Comparison of ENCODE assay signal across 22 cellular contexts in genomic region chr18:50053142-50053541, GRCh38.
"Had no signal": no experiment of that assay in that cellular context is flagged by ENCODE, and none has a peak within 500 bp of the region (broad histone marks: within the 10 kb centered on the region; RNA-seq: fewer than 3 reads in every experiment).

No MANE protein-coding gene starts in this region.

- DNase-seq: activated CD4-positive, alpha-beta memory T cell treated with anti-CD3 and anti-CD28 coated beads, Interleukin-2, amount 10 ng/mL, durations not matched to agents 7 days and 5 days; activated CD4-positive, alpha-beta T cell treated with anti-CD3 and anti-CD28 coated beads for 36 hours; activated CD4-positive, alpha-beta T cell treated with anti-CD3 and anti-CD28 coated beads, Interleukin-2, amount 10 ng/mL, durations not matched to agents 7 days and 5 days; activated CD4-positive, alpha-beta T cell treated with anti-CD3 and anti-CD28 coated beads, Interleukin-2, amount 50 U/mL, for 4 hours; activated CD4-positive, CD25-positive, alpha-beta regulatory T cell; activated CD4-positive, CD25-positive, alpha-beta regulatory T cell treated with anti-CD3 and anti-CD28 coated beads, Interleukin-2, amount 50 U/mL, for 72 hours; activated CD8-positive, alpha-beta memory T cell treated with anti-CD3 and anti-CD28 coated beads, Interleukin-2, amount 50 U/mL, for 48 hours; activated gamma-delta T cell; activated naive CD4-positive, alpha-beta T cell; activated naive CD4-positive, alpha-beta T cell treated with anti-CD3 and anti-CD28 coated beads, Interleukin-2, amount 10 ng/mL, durations not matched to agents 7 days and 5 days; activated naive CD8-positive, alpha-beta T cell treated with anti-CD3 and anti-CD28 coated beads, Interleukin-2, amount 10 ng/mL, durations not matched to agents 7 days and 5 days; activated T-cell treated with anti-CD3 and anti-CD28 coated beads for 4 hours; activated T-cell treated with anti-CD3 and anti-CD28 coated beads, Interleukin-2, amount 50 U/mL, for 24 hours; activated T-cell treated with anti-CD3 and anti-CD28 coated beads, Interleukin-2, amount 50 U/mL, for 72 hours; effector CD4-positive, alpha-beta T cell; effector memory CD8-positive, alpha-beta T cell; erythroblast; foreskin keratinocyte; gastrocnemius medialis; glutamatergic neuron; heart left ventricle had no signal

- ATAC-seq: activated CD4-positive, alpha-beta T cell treated with anti-CD3 and anti-CD28 coated beads for 36 hours; activated naive CD4-positive, alpha-beta T cell treated with anti-CD3 and anti-CD28 coated beads, Interleukin-2, amount 50 U/mL, for 72 hours; activated T-cell treated with anti-CD3 and anti-CD28 coated beads, Interleukin-2, amount 50 U/mL, for 72 hours; effector memory CD8-positive, alpha-beta T cell; foreskin keratinocyte; gastrocnemius medialis; heart left ventricle had no signal
